8 cellular contexts compared by ENCODE assay signal in the genomic region with DNA sequence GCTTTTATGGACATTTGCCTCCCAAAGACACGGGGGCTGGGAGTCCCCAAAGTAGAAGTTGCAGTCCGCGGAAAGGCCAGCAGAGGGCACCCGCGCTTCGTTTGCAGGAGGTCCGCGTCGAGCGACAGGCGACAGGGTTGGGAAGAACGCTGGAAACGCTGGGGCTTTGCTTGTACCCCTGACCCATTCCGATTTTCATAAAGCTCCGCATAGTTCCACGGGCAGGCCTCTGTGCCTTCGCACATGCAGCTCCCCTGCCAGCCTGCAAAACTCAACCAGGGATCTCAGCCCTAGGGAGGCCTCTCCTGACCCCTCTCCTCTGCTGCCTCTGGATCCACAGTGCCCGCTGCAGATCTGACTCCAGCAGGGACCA. TPM values are rescaled to one million over a fixed set of nuclear protein-coding genes. Genes with fewer than 3 reads are reported as not detected.
A peak's percentile ranks its signal among the peaks of the same experiment; 100 is the strongest.
DNase-seq lines count a peak whose midpoint lies in the region; ATAC-seq, FAIRE-seq and TF ChIP-seq lines count a peak whose summit lies in the region.

No MANE protein-coding gene starts in this region.

- H3K27me3 Mint-ChIP-seq in MCF 10A (ENCODE audit: insufficient read depth, unreplicated experiment) = no peaks in the 10 kb centered on the region

- CTCF ChIA-PET in MCF 10A (lab: Yijun Ruan, JAX) = interaction anchor here (0.5 to 13.0 kb wide), 48 partner anchors 8 to 383 kb away, joined by 3 to 494 read pairs (median 7); a partner anchor contains a TSS

- H3K36me3 Mint-ChIP-seq in MCF 10A (ENCODE audit: insufficient read depth, unreplicated experiment) = peaks cover 5% of the 10 kb centered on the region

- H3K4me1 Mint-ChIP-seq in MCF 10A (ENCODE audit: insufficient read depth, unreplicated experiment) = peaks cover 50% of the 10 kb centered on the region

- POLR2A ChIA-PET in MCF 10A (lab: Yijun Ruan, JAX) = interaction anchor here (0.7 to 5.2 kb wide), 8 partner anchors 11 to 118 kb away, joined by 3 to 56 read pairs (median 4); no protein-coding TSS in a partner anchor

- H3K4me3 Mint-ChIP-seq in MCF 10A (ENCODE audit: unreplicated experiment) = no peak overlapping the region

- H3K27ac Mint-ChIP-seq in MCF 10A (ENCODE audit: low read depth, unreplicated experiment) = no peak overlapping the region

- H3K9me3 Mint-ChIP-seq in MCF 10A (ENCODE audit: unreplicated experiment) = no peaks in the 10 kb centered on the region

- peak; percentile 93 for FAIRE-seq in GM12891 (lab: Jason Lieb, UNC)

- TF ChIP-seq CTCF in VCaP (conservative IDR thresholded peaks at IDR 0.05) (peak; percentile 95), MCF 10A (IDR thresholded peaks at IDR 0.05; ENCODE audit: unreplicated experiment) (peak; percentile 94)

- DNase-seq in GM12891 (ENCODE audit: insufficient read length, low spot score) = peak; percentile 63
- peak; percentile 11 for DNase-seq in NCI-H2029 treated with DMSO at 0.1 percent for 48 hours (lab: John Stamatoyannopoulos, UW)
- DNase-seq in MCF 10A (ENCODE audit: unreplicated experiment) = peak; percentile 75
- peak; percentile 81 for DNase-seq in iPS-NIHi7 (ENCODE audit: extremely low spot score)
- peak; percentile 84 for DNase-seq in stimulated activated CD4-positive, alpha-beta T cell treated with anti-CD3 and anti-CD28 coated beads, Interleukin-12 subunit alpha, Interleukin-12 subunit beta, amount 100 ng/mL, for 4 hours

- TF ChIP-seq POLR2A in GM12891 (IDR thresholded peaks at IDR 0.05; ENCODE audit: low read depth, low read length) = no peak

- no peak overlapping the region for H3K27ac ChIP-seq in VCaP

- no peak for ATAC-seq in GM19463 (IDR thresholded peaks at IDR 0.05; ENCODE audit: unreplicated experiment)
- ATAC-seq in GM18520 (IDR thresholded peaks at IDR 0.05; ENCODE audit: unreplicated experiment) = no peak

- BruUV-seq in MCF 10A (replicated peaks; lab: Mats Ljungman, UMichigan) = no TSS peak

- intact Hi-C loops in MCF 10A (cut with micrococcal nuclease) = loop anchor here (1.0 kb wide), 1 partner anchor 109 kb away; no protein-coding TSS in a partner anchor

TF ChIP-seq in GM12891, 5 proteins besides CTCF, POLR2A, EP300 and RAD21:
- no peak for TF ChIP-seq PAX5 (IDR thresholded peaks at IDR 0.05; ENCODE audit: insufficient read depth, low read length, severe bottlenecking)

RNA-seq across cellular contexts. Expression of a gene that starts 44.2 kb away (rescaled TPM):
- 479 TPM for polyA plus RNA-seq in GM12891 (2012; ENCODE audit: low read depth, missing spikeins)
- 15.9 and 21.6 TPM in 2 replicates for total RNA-seq in MCF 10A (2022)

Comparison
In these comparisons a context has a peak if more than half of its experiments do, and no peak if none do; other contexts are left out.
1. DNase-seq: peak in every context shown above with its lines; median percentile 84 in stimulated activated CD4-positive, alpha-beta T cell treated with anti-CD3 and anti-CD28 coated beads, Interleukin-12 subunit alpha, Interleukin-12 subunit beta, amount 100 ng/mL, for 4 hours; 81 in iPS-NIHi7; 75 in MCF 10A; 63 in GM12891; 11 in NCI-H2029 treated with DMSO at 0.1 percent for 48 hours.